Comparison of ENCODE assay signal across 8 cellular contexts in genomic region chr9:62730245-62731000, GRCh38.
A peak's percentile ranks its signal among the peaks of the same experiment; 100 is the strongest.
DNase-seq lines count a peak whose midpoint lies in the region; ATAC-seq and TF ChIP-seq lines count a peak whose summit lies in the region.
"Not testable (repeated sequence)": the region's sequence is repeated elsewhere in the genome, so short reads cannot be mapped to it uniquely, and the experiment has no call there.

No MANE protein-coding gene starts in this region.

- H3K9me3 ChIP-seq in RWPE2 (ENCODE audit: severe bottlenecking); naive thymus-derived CD4-positive, alpha-beta T cell (ENCODE audit: control insufficient read depth in 2 of 3, low read length in 3 of 3): not testable (repeated sequence)

- CTCF ChIA-PET in naive thymus-derived CD4-positive, alpha-beta T cell (lab: Charles Lee): not testable (repeated sequence)

- H3K4me3 Mint-ChIP-seq in naive thymus-derived CD4-positive, alpha-beta T cell: not testable (repeated sequence)

- intact Hi-C loops in naive thymus-derived CD4-positive, alpha-beta T cell (cut with micrococcal nuclease): not testable (repeated sequence)

- H3K4me1 Mint-ChIP-seq in naive thymus-derived CD4-positive, alpha-beta T cell: not testable (repeated sequence)

- not testable (repeated sequence) for H3K4me1 ChIP-seq in RWPE2 (ENCODE audit: insufficient read depth, poor library complexity, severe bottlenecking); naive thymus-derived CD4-positive, alpha-beta T cell (ENCODE audit: control insufficient read depth in 2 of 2, insufficient read depth in 2 of 2, low read length in 2 of 2)

- not testable (repeated sequence) for H3K27ac Mint-ChIP-seq in naive thymus-derived CD4-positive, alpha-beta T cell

- TF ChIP-seq CTCF in RWPE2 (IDR thresholded peaks at IDR 0.05; ENCODE audit: poor library complexity, severe bottlenecking): not testable (repeated sequence)

- ATAC-seq in GM18519 (IDR thresholded peaks at IDR 0.05; ENCODE audit: low FRiP score, unreplicated experiment) (peak; percentile 94), GM19351 (IDR thresholded peaks at IDR 0.05; ENCODE audit: unreplicated experiment) (peak; percentile 93), GM21515 (IDR thresholded peaks at IDR 0.05; ENCODE audit: unreplicated experiment) (peak; percentile 99), HG02678 (IDR thresholded peaks at IDR 0.05; ENCODE audit: unreplicated experiment) (peak; percentile 92), HG03045 (IDR thresholded peaks at IDR 0.05; ENCODE audit: unreplicated experiment) (peak; percentile 96), HG03378 (IDR thresholded peaks at IDR 0.05; ENCODE audit: unreplicated experiment) (peak; percentile 97), RWPE2 (ENCODE audit: low read depth) (peak; percentile 40; the same call in 1 of the 3 replicates)
- peak; percentile 79 for ATAC-seq in naive thymus-derived CD4-positive, alpha-beta T cell

- DNase-seq in RWPE2 (ENCODE audit: low spot score); naive thymus-derived CD4-positive, alpha-beta T cell: not testable (repeated sequence)

- not testable (repeated sequence) for H3K36me3 ChIP-seq in RWPE2 (ENCODE audit: low read depth); naive thymus-derived CD4-positive, alpha-beta T cell (ENCODE audit: control insufficient read depth in 2 of 3, insufficient read depth in 3 of 3, low read length in 3 of 3)

- POLR2A ChIA-PET in naive thymus-derived CD4-positive, alpha-beta T cell (lab: Charles Lee): not testable (repeated sequence)

- not testable (repeated sequence) for H3K27me3 Mint-ChIP-seq in naive thymus-derived CD4-positive, alpha-beta T cell

- not testable (repeated sequence) for H3K27ac ChIP-seq in RWPE2 (ENCODE audit: poor library complexity, severe bottlenecking); naive thymus-derived CD4-positive, alpha-beta T cell (ENCODE audit: low read depth, low read length)

- H3K9me3 Mint-ChIP-seq in naive thymus-derived CD4-positive, alpha-beta T cell: not testable (repeated sequence)

- H3K36me3 Mint-ChIP-seq in naive thymus-derived CD4-positive, alpha-beta T cell: not testable (repeated sequence)

- H3K4me3 ChIP-seq in RWPE2 (ENCODE audit: severe bottlenecking); naive thymus-derived CD4-positive, alpha-beta T cell (ENCODE audit: low read length): not testable (repeated sequence)

- H3K27me3 ChIP-seq in RWPE2 (ENCODE audit: insufficient read depth, poor library complexity, severe bottlenecking); naive thymus-derived CD4-positive, alpha-beta T cell (ENCODE audit: control insufficient read depth in 2 of 2, insufficient read depth in 2 of 2, low read length in 2 of 2): not testable (repeated sequence)

Comparison
In these comparisons a context has a peak if more than half of its experiments do, and no peak if none do; other contexts are left out.
1. ATAC-seq: peak in every context shown above with its lines; median percentile 99 in GM21515; 97 in HG03378; 96 in HG03045; 94 in GM18519; 93 in GM19351; 92 in HG02678; 79 in naive thymus-derived CD4-positive, alpha-beta T cell; 40 in RWPE2.